Comparison of ENCODE assay signal across 8 cellular contexts in genomic region chr6:32128751-32129296, GRCh38. TPM values are rescaled to one million over a fixed set of nuclear protein-coding genes. Genes with fewer than 3 reads are reported as not detected.
DNase-seq lines count a peak whose midpoint lies in the region; ATAC-seq and TF ChIP-seq lines count a peak whose summit lies in the region.

No MANE protein-coding gene starts in this region.

- H3K36me3 ChIP-seq in testis (ENCODE audit: low read depth, missing control alignments) (no peaks in the 10 kb centered on the region), SJCRH30 (0 out of 2 replicates have a peak, but pooled peaks cover 6% of the 10 kb centered on the region)

- no peak for DNase-seq in activated CD8-positive, alpha-beta memory T cell treated with anti-CD3 and anti-CD28 coated beads, Interleukin-2, amount 10 ng/mL, durations not matched to agents 7 days and 5 days
- DNase-seq in activated CD8-positive, alpha-beta memory T cell treated with anti-CD3 and anti-CD28 coated beads, Interleukin-2, amount 50 U/mL, for 4 hours, result no peak
- DNase-seq in astrocyte of the cerebellum (ENCODE audit: low read depth), result no peak
- peak in 1 of 2 donors; percentile 86 for DNase-seq in lower leg skin (ENCODE audit: low spot score in 2 of 2)
- no peak for DNase-seq in testis
- no peak for DNase-seq in NCI-H226
- no peak for DNase-seq in OCI-M1 (lab: John Stamatoyannopoulos, UW)
- no peak for DNase-seq in SJCRH30

- H3K4me1 Mint-ChIP-seq in activated CD8-positive, alpha-beta memory T cell treated with anti-CD3 and anti-CD28 coated beads, Interleukin-2, amount 10 ng/mL, durations not matched to agents 7 days and 5 days, result peaks cover 40% of the 10 kb centered on the region

- H3K9me3 Mint-ChIP-seq in activated CD8-positive, alpha-beta memory T cell treated with anti-CD3 and anti-CD28 coated beads, Interleukin-2, amount 10 ng/mL, durations not matched to agents 7 days and 5 days (ENCODE audit: low read depth), result no peaks in the 10 kb centered on the region

- CTCF ChIA-PET in activated CD8-positive, alpha-beta memory T cell treated with anti-CD3 and anti-CD28 coated beads, Interleukin-2, amount 10 ng/mL, durations not matched to agents 7 days and 5 days (lab: Charles Lee), result interaction anchor here (0.7 to 5.0 kb wide), 7 partner anchors 10 to 532 kb away, joined by 3 to 47 read pairs (median 7); partner anchors contain the start of gene GPSM3

- H3K4me3 Mint-ChIP-seq in activated CD8-positive, alpha-beta memory T cell treated with anti-CD3 and anti-CD28 coated beads, Interleukin-2, amount 10 ng/mL, durations not matched to agents 7 days and 5 days, result peak overlapping the region; percentile 99

- H3K4me3 ChIP-seq in astrocyte of the cerebellum (ENCODE audit: low read depth, low read length), result peak overlapping the region; percentile 74
- peak overlapping the region; percentile 53 for H3K4me3 ChIP-seq in lower leg skin (ENCODE audit: low read depth, poor library complexity, severe bottlenecking)
- H3K4me3 ChIP-seq in testis, result peak overlapping the region in 1 of 2 donors; percentile 90
- no peak overlapping the region for H3K4me3 ChIP-seq in SJCRH30

- 85 to 94% methylated on average over 10 to 13 of the region's 13 CpGs for WGBS in lower leg skin, 2 donors
- WGBS in testis, 2 donors, result 42 to 55% methylated on average over 7 to 13 of the region's 13 CpGs

- ATAC-seq in activated CD8-positive, alpha-beta memory T cell treated with anti-CD3 and anti-CD28 coated beads, Interleukin-2, amount 10 ng/mL, durations not matched to agents 7 days and 5 days, result no peak

- H3K36me3 Mint-ChIP-seq in activated CD8-positive, alpha-beta memory T cell treated with anti-CD3 and anti-CD28 coated beads, Interleukin-2, amount 10 ng/mL, durations not matched to agents 7 days and 5 days, result peaks cover 17% of the 10 kb centered on the region

- H3K27me3 ChIP-seq in testis, result no peaks in the 10 kb centered on the region
- no peaks in the 10 kb centered on the region for H3K27me3 ChIP-seq in SJCRH30

- H3K27ac ChIP-seq in testis (peak overlapping the region; percentile 92 to 99), SJCRH30 (no peak overlapping the region)

- H3K4me1 ChIP-seq in testis, result peaks cover 23% of the 10 kb centered on the region
- H3K4me1 ChIP-seq in SJCRH30, result peaks cover 3% of the 10 kb centered on the region; the same call in 1 of the 2 replicates

- intact Hi-C loops in lower leg skin (cut with DNase I; ENCODE audit: low total_unique reads) (loop anchor here (10.0 kb wide), 1 partner anchor 66 kb away; the partner anchor contains the start of genes GPSM3 and PBX2), testis (cut with DNase I; ENCODE audit: low total_unique reads) (loop anchor here (10.0 kb wide), 1 partner anchor 174 kb away; the partner anchor contains the start of genes NELFE and SKIC2)

- H3K9me3 ChIP-seq in testis (no peaks in the 10 kb centered on the region), SJCRH30 (replicated peaks) (no peaks in the 10 kb centered on the region)

- no peak for TF ChIP-seq CTCF in astrocyte of the cerebellum (IDR thresholded peaks at IDR 0.05; ENCODE audit: low read depth, low read length, missing control alignments)
- no peak for TF ChIP-seq CTCF in lower leg skin (IDR thresholded peaks at IDR 0.05)
- no peak for TF ChIP-seq CTCF in testis (IDR thresholded peaks at IDR 0.05)

- in situ Hi-C loops in astrocyte of the cerebellum (cut with HindIII; ENCODE audit: low sequenced_read_pairs), result loop anchor here (10.0 kb wide), 1 partner anchor 56 kb away; the partner anchor contains the start of gene AGER

- TF ChIP-seq POLR2A in lower leg skin (IDR thresholded peaks at IDR 0.05), result no peak
- no peak for TF ChIP-seq POLR2A in testis (IDR thresholded peaks at IDR 0.05)

- peaks cover under 1% of the 10 kb centered on the region for H3K27me3 Mint-ChIP-seq in activated CD8-positive, alpha-beta memory T cell treated with anti-CD3 and anti-CD28 coated beads, Interleukin-2, amount 10 ng/mL, durations not matched to agents 7 days and 5 days

- peak overlapping the region; percentile 98 for H3K27ac Mint-ChIP-seq in activated CD8-positive, alpha-beta memory T cell treated with anti-CD3 and anti-CD28 coated beads, Interleukin-2, amount 10 ng/mL, durations not matched to agents 7 days and 5 days

RNA-seq across cellular contexts. Expression of gene ATF6B, which starts 0.8 kb away (rescaled TPM):
- total RNA-seq in activated CD8-positive, alpha-beta memory T cell treated with anti-CD3 and anti-CD28 coated beads, Interleukin-2, amount 10 ng/mL, durations not matched to agents 7 days and 5 days, result 100 to 1,000 TPM; 119 to 135 TPM
- total RNA-seq in lower leg skin, result 100 to 1,000 TPM in 1 of 4 donors, 10 to 100 TPM in 3; 46.8 to 102 (median 54.1) TPM
- total RNA-seq in testis, result 100 to 1,000 TPM; 120 to 138 TPM
- 76.3 TPM for polyA plus RNA-seq in testis (ENCODE audit: insufficient read depth, low read depth, low replicate concordance)
- total RNA-seq in SJCRH30 (2014; rRNA removed; shearing (Covaris generic)), result 26.1 and 33.0 TPM in 2 replicates

RNA-seq across cellular contexts. Expression of gene FKBPL, which starts 1.3 kb away (rescaled TPM):
- 1 to 10 TPM; 7.4 to 7.9 TPM for total RNA-seq in activated CD8-positive, alpha-beta memory T cell treated with anti-CD3 and anti-CD28 coated beads, Interleukin-2, amount 10 ng/mL, durations not matched to agents 7 days and 5 days
- total RNA-seq in lower leg skin (10 to 100 TPM in 1 of 4 donors, 1 to 10 TPM in 3; 5.8 to 12.5 (median 8.0) TPM), testis (1 to 10 TPM; 7.2 to 9.5 TPM)
- 11.6 TPM for polyA plus RNA-seq in testis (ENCODE audit: insufficient read depth, low read depth, low replicate concordance)
- total RNA-seq in SJCRH30 (2014; rRNA removed; shearing (Covaris generic)), result 8.2 and 8.7 TPM in 2 replicates

RNA-seq across cellular contexts. Expression of gene TNXB, which starts 19.7 kb away (rescaled TPM):
- 1 to 10 TPM; 3.1 to 5.5 TPM for total RNA-seq in activated CD8-positive, alpha-beta memory T cell treated with anti-CD3 and anti-CD28 coated beads, Interleukin-2, amount 10 ng/mL, durations not matched to agents 7 days and 5 days
- total RNA-seq in lower leg skin (100 to 1,000 TPM in 1 of 4 donors, 10 to 100 TPM in 3; 24.9 to 155 (median 46.3) TPM), testis (10 to 100 TPM; 42.4 to 44.0 TPM)
- polyA plus RNA-seq in testis (ENCODE audit: insufficient read depth, low read depth, low replicate concordance), result 78.2 TPM
- total RNA-seq in SJCRH30 (2014; rRNA removed; shearing (Covaris generic)), result 1.6 and 3.3 TPM in 2 replicates

RNA-seq across cellular contexts. Expression of gene PRRT1, which starts 22.9 kb away (rescaled TPM):
- total RNA-seq in activated CD8-positive, alpha-beta memory T cell treated with anti-CD3 and anti-CD28 coated beads, Interleukin-2, amount 10 ng/mL, durations not matched to agents 7 days and 5 days, result under 1 TPM; 0.23 to 0.28 TPM
- 1 to 10 TPM in 2 of 4 donors, under 1 TPM in 2; 0.56 to 2.6 (median 0.94) TPM for total RNA-seq in lower leg skin
- 1 to 10 TPM; 4.2 to 6.2 TPM for total RNA-seq in testis
- polyA plus RNA-seq in testis (ENCODE audit: insufficient read depth, low read depth, low replicate concordance), result 6.1 TPM
- total RNA-seq in SJCRH30 (2014; rRNA removed; shearing (Covaris generic)), result 0.25 and 0.30 TPM in 2 replicates

RNA-seq across cellular contexts. Expression of gene PPT2, which starts 25.1 kb away (rescaled TPM):
- 10 to 100 TPM; 13.9 to 21.9 TPM for total RNA-seq in activated CD8-positive, alpha-beta memory T cell treated with anti-CD3 and anti-CD28 coated beads, Interleukin-2, amount 10 ng/mL, durations not matched to agents 7 days and 5 days
- 100 to 1,000 TPM in 1 of 4 donors, 10 to 100 TPM in 3; 36.6 to 220 (median 56.9) TPM for total RNA-seq in lower leg skin
- 10 to 100 TPM; 33.9 to 92.8 TPM for total RNA-seq in testis
- polyA plus RNA-seq in testis (ENCODE audit: insufficient read depth, low read depth, low replicate concordance), result 18.9 TPM
- total RNA-seq in SJCRH30 (2014; rRNA removed; shearing (Covaris generic)), result 120 and 150 TPM in 2 replicates
